Comparison of ENCODE assay signal across 8 cellular contexts in genomic region chr10:75209325-75210192, GRCh38. TPM values are rescaled to one million over a fixed set of nuclear protein-coding genes. Genes with fewer than 3 reads are reported as not detected.
DNase-seq lines count a peak whose midpoint lies in the region; ATAC-seq, FAIRE-seq and TF ChIP-seq lines count a peak whose summit lies in the region.

No MANE protein-coding gene starts in this region.

- 39 to 40% methylated on average over 30 of the region's 30 CpGs for WGBS in heart right ventricle, 2 donors

- TF ChIP-seq CTCF in GM20000 (IDR thresholded peaks at IDR 0.05; ENCODE audit: extremely low read depth, missing control alignments) (no peak), HL-60 (IDR thresholded peaks at IDR 0.05; ENCODE audit: insufficient read depth, low read length) (no peak), heart right ventricle (IDR thresholded peaks at IDR 0.05) (no peak), progenitor cell of endocrine pancreas (IDR thresholded peaks at IDR 0.05; ENCODE audit: unreplicated experiment) (no peak)

- H3K9me3 ChIP-seq in SK-N-MC (ENCODE audit: low read depth, low read length) (no peaks in the 10 kb centered on the region), heart right ventricle (no peaks in the 10 kb centered on the region)

- DNase-seq in DMS114 treated with DMSO at 0.1 percent for 48 hours (lab: John Stamatoyannopoulos, UW; ENCODE audit: unreplicated experiment) (peak; percentile 66), GM20000 (ENCODE audit: low spot score) (peak; percentile 77), HL-60 (ENCODE audit: low read depth in 1 of 2, low spot score in 1 of 2) (peak; percentile 79 to 80), SK-N-MC (ENCODE audit: low read depth, low spot score) (no peak), heart right ventricle (peak; percentile 83), progenitor cell of endocrine pancreas (ENCODE audit: low spot score, unreplicated experiment) (no peak), urothelium cell line (ENCODE audit: low spot score) (peak; percentile 75)
- peak; percentile 78 for DNase-seq in activated naive CD8-positive, alpha-beta T cell treated with anti-CD3 and anti-CD28 coated beads, Interleukin-2, amount 10 ng/mL, durations not matched to agents 7 days and 5 days

- no peak for FAIRE-seq in urothelium cell line (lab: Jason Lieb, UNC)

- H3K9me3 Mint-ChIP-seq in activated naive CD8-positive, alpha-beta T cell treated with anti-CD3 and anti-CD28 coated beads, Interleukin-2, amount 10 ng/mL, durations not matched to agents 7 days and 5 days, result no peaks in the 10 kb centered on the region
- H3K9me3 Mint-ChIP-seq in progenitor cell of endocrine pancreas (ENCODE audit: low read depth), result no peaks in the 10 kb centered on the region

- H3K36me3 Mint-ChIP-seq in activated naive CD8-positive, alpha-beta T cell treated with anti-CD3 and anti-CD28 coated beads, Interleukin-2, amount 10 ng/mL, durations not matched to agents 7 days and 5 days, result peaks cover 19% of the 10 kb centered on the region
- H3K36me3 Mint-ChIP-seq in progenitor cell of endocrine pancreas (ENCODE audit: insufficient read depth), result peaks cover 11% of the 10 kb centered on the region

- H3K36me3 ChIP-seq in SK-N-MC (ENCODE audit: insufficient read depth, low read length) (peaks cover 25% of the 10 kb centered on the region), heart right ventricle (peaks cover 0 to 30% (median 22%) of the 10 kb centered on the region in 9 donors)

- peak overlapping the region; percentile 100 for H3K4me3 Mint-ChIP-seq in activated naive CD8-positive, alpha-beta T cell treated with anti-CD3 and anti-CD28 coated beads, Interleukin-2, amount 10 ng/mL, durations not matched to agents 7 days and 5 days
- peak overlapping the region; percentile 97 for H3K4me3 Mint-ChIP-seq in progenitor cell of endocrine pancreas (ENCODE audit: low read depth)

- no peaks in the 10 kb centered on the region for H3K27me3 Mint-ChIP-seq in activated naive CD8-positive, alpha-beta T cell treated with anti-CD3 and anti-CD28 coated beads, Interleukin-2, amount 10 ng/mL, durations not matched to agents 7 days and 5 days
- no peaks in the 10 kb centered on the region for H3K27me3 Mint-ChIP-seq in progenitor cell of endocrine pancreas

- H3K9ac ChIP-seq in SK-N-MC (ENCODE audit: insufficient read length), result peak overlapping the region; percentile 85

- POLR2A ChIA-PET in activated naive CD8-positive, alpha-beta T cell treated with anti-CD3 and anti-CD28 coated beads, Interleukin-2, amount 10 ng/mL, durations not matched to agents 7 days and 5 days (lab: Charles Lee), result interaction anchor here (0.5 to 4.6 kb wide), 17 partner anchors 9 to 1040 kb away, joined by 3 to 97 read pairs (median 4); partner anchors contain the start of genes COMTD1 and SAMD8

- H3K4me3 ChIP-seq in HL-60 (replicated peaks; ENCODE audit: insufficient read depth, low read length) (peak overlapping the region; percentile 71), SK-N-MC (peak overlapping the region; percentile 84), heart right ventricle (peak overlapping the region; percentile 72 to 98 (median 90))

- ATAC-seq in activated naive CD8-positive, alpha-beta T cell treated with anti-CD3 and anti-CD28 coated beads, Interleukin-2, amount 10 ng/mL, durations not matched to agents 7 days and 5 days (ENCODE audit: low read depth), result peak; percentile 78
- peak; percentile 74 to 92 (median 84) for ATAC-seq in heart right ventricle

- H3K27ac Mint-ChIP-seq in activated naive CD8-positive, alpha-beta T cell treated with anti-CD3 and anti-CD28 coated beads, Interleukin-2, amount 10 ng/mL, durations not matched to agents 7 days and 5 days, result peak overlapping the region; percentile 100
- peak overlapping the region; percentile 99 for H3K27ac Mint-ChIP-seq in progenitor cell of endocrine pancreas

- H3K4me1 ChIP-seq in heart right ventricle, result peaks cover 5 to 49% (median 38%) of the 10 kb centered on the region in 9 donors

- H3K27me3 ChIP-seq in HL-60 (ENCODE audit: insufficient read depth, poor library complexity, severe bottlenecking) (no peaks in the 10 kb centered on the region), heart right ventricle (no peaks in the 10 kb centered on the region)

- H3K27ac ChIP-seq in HL-60 (replicated peaks), result peak overlapping the region; percentile 100
- H3K27ac ChIP-seq in SK-N-MC, result peak overlapping the region; percentile 92
- peak overlapping the region; percentile 94 to 100 (median 99) for H3K27ac ChIP-seq in heart right ventricle

- intact Hi-C loops in heart right ventricle (cut with DNase I), result loop anchor here in 6 of 10 donors (2.0 to 5.0 kb wide), 3 partner anchors 15 to 102 kb away; partner anchors contain the start of gene SAMD8 (in 4 of the 6)

- H3K4me1 Mint-ChIP-seq in activated naive CD8-positive, alpha-beta T cell treated with anti-CD3 and anti-CD28 coated beads, Interleukin-2, amount 10 ng/mL, durations not matched to agents 7 days and 5 days, result peaks cover 32% of the 10 kb centered on the region
- peaks cover 31% of the 10 kb centered on the region for H3K4me1 Mint-ChIP-seq in progenitor cell of endocrine pancreas (ENCODE audit: low read depth)

RNA-seq across cellular contexts. Expression of gene VDAC2, which starts 1.0 kb away (rescaled TPM):
- 100 to 1,000 TPM; 123 to 125 TPM for total RNA-seq in activated naive CD8-positive, alpha-beta T cell treated with anti-CD3 and anti-CD28 coated beads, Interleukin-2, amount 10 ng/mL, durations not matched to agents 7 days and 5 days
- 100 to 1,000 TPM; 445 to 606 (median 499) TPM for total RNA-seq in heart right ventricle
- 100 to 1,000 TPM; 193 to 457 TPM for polyA plus RNA-seq in heart right ventricle
- total RNA-seq in progenitor cell of endocrine pancreas, result 142 and 154 TPM in 2 replicates

RNA-seq across cellular contexts. Expression of gene COMTD1, which starts 26.2 kb away (rescaled TPM):
- total RNA-seq in activated naive CD8-positive, alpha-beta T cell treated with anti-CD3 and anti-CD28 coated beads, Interleukin-2, amount 10 ng/mL, durations not matched to agents 7 days and 5 days, result 10 to 100 TPM; 40.8 to 42.3 TPM
- total RNA-seq in heart right ventricle, result 10 to 100 TPM; 16.4 to 51.5 (median 29.4) TPM
- 100 to 1,000 TPM; 103 to 254 TPM for polyA plus RNA-seq in heart right ventricle
- 18.4 and 19.9 TPM in 2 replicates for total RNA-seq in progenitor cell of endocrine pancreas

Comparison
In these comparisons a context has a peak if more than half of its experiments do, and no peak if none do; other contexts are left out.
1. DNase-seq: peak in DMS114 treated with DMSO at 0.1 percent for 48 hours (single experiment), GM20000 (single experiment), HL-60 (2 of 2), activated naive CD8-positive, alpha-beta T cell treated with anti-CD3 and anti-CD28 coated beads, Interleukin-2, amount 10 ng/mL, durations not matched to agents 7 days and 5 days (single experiment), heart right ventricle (2 of 2) and urothelium cell line (single experiment); none in SK-N-MC (single experiment) and progenitor cell of endocrine pancreas (single experiment).
2. Peak in every context shown above with its lines, with median percentiles within 50 percentile points of each other: H3K27ac ChIP-seq and H3K4me3 ChIP-seq.